In genomic region chr5:134586866-134587524, GRCh38 we compare ENCODE assay signal across 8 cellular contexts. TPM values are rescaled to one million over a fixed set of nuclear protein-coding genes. Genes with fewer than 3 reads are reported as not detected.
DNase-seq lines count a peak whose midpoint lies in the region; ATAC-seq, FAIRE-seq and TF ChIP-seq lines count a peak whose summit lies in the region.

No MANE protein-coding gene starts in this region.

- FAIRE-seq in A549 (lab: Jason Lieb, UNC): no peak

- 16% methylated on average over 13 of the region's 13 CpGs for WGBS in A549 (ENCODE audit: missing lambda C conversion rate)
- WGBS in lower leg skin, 2 donors: 22 to 25% methylated on average over 13 of the region's 13 CpGs

- CTCF ChIA-PET in A549 (lab: Yijun Ruan, JAX): interaction anchor here (0.6 to 7.1 kb wide), 84 partner anchors 9 to 403 kb away, joined by 3 to 52 read pairs (median 5); partner anchors contain the start of genes CAMLG, CDKN2AIPNL, JADE2 and PCBD2

- no peaks in the 10 kb centered on the region for H3K9me3 Mint-ChIP-seq in activated CD4-positive, alpha-beta T cell treated with anti-CD3 and anti-CD28 coated beads, Interleukin-2, amount 10 ng/mL, durations not matched to agents 24 days and 14 days

- H3K9me3 ChIP-seq in A549: no peaks in the 10 kb centered on the region

- H3K4me2 ChIP-seq in A549: peak overlapping the region; percentile 72

- peak overlapping the region; percentile 84 for H3K27ac Mint-ChIP-seq in activated CD4-positive, alpha-beta T cell treated with anti-CD3 and anti-CD28 coated beads, Interleukin-2, amount 10 ng/mL, durations not matched to agents 24 days and 14 days

- no peak for TF ChIP-seq EP300 in A549 (IDR thresholded peaks at IDR 0.05)

- TF ChIP-seq CTCF in A549 (IDR thresholded peaks at IDR 0.05) (peak; percentile 94), lower leg skin (IDR thresholded peaks at IDR 0.05) (no peak)

- ATAC-seq in A549 (peak; percentile 94), GM18505 (IDR thresholded peaks at IDR 0.05; ENCODE audit: unreplicated experiment) (peak; percentile 74), HG03066 (IDR thresholded peaks at IDR 0.05; ENCODE audit: low read depth, unreplicated experiment) (peak; percentile 74)

- H3K4me1 ChIP-seq in A549: peaks cover 12% of the 10 kb centered on the region

- intact Hi-C loops in activated CD4-positive, alpha-beta T cell treated with anti-CD3 and anti-CD28 coated beads, Interleukin-2, amount 10 ng/mL, durations not matched to agents 24 days and 14 days (cut with micrococcal nuclease): loop anchor here (1.0 to 10.0 kb wide), 5 partner anchors 29 to 402 kb away; partner anchors contain the start of gene UBE2B
- intact Hi-C loops in lower leg skin (cut with DNase I; ENCODE audit: low total_unique reads): loop anchor here (10.0 kb wide), 1 partner anchor 402 kb away; no protein-coding TSS in a partner anchor

- POLR2A ChIA-PET in A549 (lab: Yijun Ruan, JAX): interaction anchor here (0.5 to 1.1 kb wide), 8 partner anchors 10 to 411 kb away, joined by 3 to 10 read pairs (median 3); partner anchors contain the start of genes CDKN2AIPNL, SEC24A and SKP1

- H3K4me3 ChIP-seq in A549: no peak overlapping the region
- H3K4me3 ChIP-seq in lower leg skin (ENCODE audit: low read depth, poor library complexity, severe bottlenecking): no peak overlapping the region

- DNase-seq in A549 (ENCODE audit: low read depth in 1 of 2, low spot score in 1 of 2) (peak; percentile 89 to 93), NCI-H524 treated with DMSO at 0.1 percent for 48 hours (lab: John Stamatoyannopoulos, UW) (peak; percentile 35), dedifferentiated amniotic fluid mesenchymal stem cell (ENCODE audit: extremely low spot score) (peak; percentile 57), lower leg skin (ENCODE audit: low spot score in 2 of 2) (peak; percentile 68 to 96)
- peak; percentile 95 for DNase-seq in activated CD4-positive, alpha-beta T cell treated with anti-CD3 and anti-CD28 coated beads, Interleukin-2, amount 10 ng/mL, durations not matched to agents 24 days and 14 days
- DNase-seq in stimulated activated CD4-positive, alpha-beta T cell treated with anti-CD3 and anti-CD28 coated beads, Interleukin-4, amount 100 ng/mL, for 48 hours (ENCODE audit: low read depth in 2 of 2): peak; percentile 89 to 93

- TF ChIP-seq RAD21 in A549 (conservative IDR thresholded peaks at IDR 0.05 in 1 of 2, IDR thresholded peaks at IDR 0.05 in 1 of 2): peak; percentile 90 to 95

- TF ChIP-seq POLR2A in A549 (IDR thresholded peaks at IDR 0.05; ENCODE audit: low read length) (no peak), GM18505 (IDR thresholded peaks at IDR 0.05; ENCODE audit: borderline replicate concordance, extremely low read depth, insufficient read depth, insufficient read length) (no peak), lower leg skin (IDR thresholded peaks at IDR 0.05) (no peak)

- peak overlapping the region; percentile 62 to 73 for H3K27ac ChIP-seq in A549

- H3K4me1 Mint-ChIP-seq in activated CD4-positive, alpha-beta T cell treated with anti-CD3 and anti-CD28 coated beads, Interleukin-2, amount 10 ng/mL, durations not matched to agents 24 days and 14 days: peaks cover 16% of the 10 kb centered on the region

- peak overlapping the region; percentile 51 for H3K4me3 Mint-ChIP-seq in activated CD4-positive, alpha-beta T cell treated with anti-CD3 and anti-CD28 coated beads, Interleukin-2, amount 10 ng/mL, durations not matched to agents 24 days and 14 days

- H3K27me3 Mint-ChIP-seq in activated CD4-positive, alpha-beta T cell treated with anti-CD3 and anti-CD28 coated beads, Interleukin-2, amount 10 ng/mL, durations not matched to agents 24 days and 14 days: no peaks in the 10 kb centered on the region

- H3K36me3 Mint-ChIP-seq in activated CD4-positive, alpha-beta T cell treated with anti-CD3 and anti-CD28 coated beads, Interleukin-2, amount 10 ng/mL, durations not matched to agents 24 days and 14 days (ENCODE audit: low read depth): no peaks in the 10 kb centered on the region

TF ChIP-seq in A549, 52 proteins besides CTCF, POLR2A, EP300 and RAD21 (continues in another document):
- TF ChIP-seq ELK1 (IDR thresholded peaks at IDR 0.05; ENCODE audit: low read depth, low read length) (no peak), TFCP2L1 (CRISPR knock-in tag; IDR thresholded peaks at IDR 0.05) (no peak), HEYL (CRISPR knock-in tag; IDR thresholded peaks at IDR 0.05) (no peak), CBX2 (IDR thresholded peaks at IDR 0.05; ENCODE audit: borderline replicate concordance, low read depth) (no peak), ZC3H11A (IDR thresholded peaks at IDR 0.05) (no peak), EHF (CRISPR knock-in tag; IDR thresholded peaks at IDR 0.05) (no peak), FOXS1 (CRISPR knock-in tag; IDR thresholded peaks at IDR 0.05) (no peak), HOXB13 (CRISPR knock-in tag; IDR thresholded peaks at IDR 0.05; ENCODE audit: low read depth) (no peak), HMGXB4 (CRISPR knock-in tag; IDR thresholded peaks at IDR 0.05; ENCODE audit: borderline replicate concordance) (no peak), MAX (IDR thresholded peaks at IDR 0.05) (peak; percentile 24; the same call in 1 of the 2 replicates), ATOH8 (CRISPR knock-in tag; IDR thresholded peaks at IDR 0.05; ENCODE audit: low read depth) (no peak), SREBF2 (IDR thresholded peaks at IDR 0.05) (no peak), FOSL2 (IDR thresholded peaks at IDR 0.05) (no peak), FOSL2 (CRISPR knock-in tag; IDR thresholded peaks at IDR 0.05) (no peak), BHLHE40 (IDR thresholded peaks at IDR 0.05; ENCODE audit: low read depth, low read length) (no peak), E2F6 (IDR thresholded peaks at IDR 0.05; ENCODE audit: borderline replicate concordance, low read depth) (no peak), FOSB (CRISPR knock-in tag; IDR thresholded peaks at IDR 0.05) (no peak), NPAS2 (CRISPR knock-in tag; IDR thresholded peaks at IDR 0.05; ENCODE audit: borderline replicate concordance) (no peak), RFX5 (IDR thresholded peaks at IDR 0.05) (peak; percentile 33; the same call in 1 of the 2 replicates), SMC3 (IDR thresholded peaks at IDR 0.05) (peak; percentile 91), KDM1A (IDR thresholded peaks at IDR 0.05; ENCODE audit: low read depth) (no peak), RNF2 (IDR thresholded peaks at IDR 0.05; ENCODE audit: borderline replicate concordance, low read depth) (no peak), ZNF302 (CRISPR knock-in tag; IDR thresholded peaks at IDR 0.05) (no peak)

RNA-seq across cellular contexts. Expression of gene SAR1B, which starts 45.6 kb away (rescaled TPM):
- 63.2 and 105 TPM in 2 replicates for polyA plus RNA-seq in A549 (2011; rRNA removed)
- 13.0 and 20.8 TPM in 2 replicates for polyA plus RNA-seq in A549 (2012; cell fraction: cytosol; rRNA removed)
- polyA plus RNA-seq in A549 (2012; cell fraction: nucleus; rRNA removed): 5.2 and 12.4 TPM in 2 replicates
- polyA plus RNA-seq in A549 (2017; fragmentation: RNase III; extraction: RNeasy Plus Mini Kit Qiagen cat#74134 plus additional on column Dnase treatment): 51.1 to 59.8 TPM (median 57.2 TPM) in 3 replicates
- 26.5 and 30.8 TPM in 2 replicates for polyA minus RNA-seq in A549 (2011; rRNA and poly(A)+ RNA removed)
- total RNA-seq in activated CD4-positive, alpha-beta T cell treated with anti-CD3 and anti-CD28 coated beads, Interleukin-2, amount 10 ng/mL, durations not matched to agents 24 days and 14 days: 43.9 and 56.2 TPM in 2 replicates
- total RNA-seq in lower leg skin: 10 to 100 TPM; 33.0 to 42.4 (median 40.7) TPM

Comparison
In these comparisons a context has a peak if more than half of its experiments do, and no peak if none do; other contexts are left out.
1. DNase-seq: peak in every context shown above with its lines; median percentile 95 in activated CD4-positive, alpha-beta T cell treated with anti-CD3 and anti-CD28 coated beads, Interleukin-2, amount 10 ng/mL, durations not matched to agents 24 days and 14 days; 91 in A549; 91 in stimulated activated CD4-positive, alpha-beta T cell treated with anti-CD3 and anti-CD28 coated beads, Interleukin-4, amount 100 ng/mL, for 48 hours; 82 in lower leg skin; 57 in dedifferentiated amniotic fluid mesenchymal stem cell; 35 in NCI-H524 treated with DMSO at 0.1 percent for 48 hours.